9 cellular contexts compared by ENCODE assay signal in the genomic region with DNA sequence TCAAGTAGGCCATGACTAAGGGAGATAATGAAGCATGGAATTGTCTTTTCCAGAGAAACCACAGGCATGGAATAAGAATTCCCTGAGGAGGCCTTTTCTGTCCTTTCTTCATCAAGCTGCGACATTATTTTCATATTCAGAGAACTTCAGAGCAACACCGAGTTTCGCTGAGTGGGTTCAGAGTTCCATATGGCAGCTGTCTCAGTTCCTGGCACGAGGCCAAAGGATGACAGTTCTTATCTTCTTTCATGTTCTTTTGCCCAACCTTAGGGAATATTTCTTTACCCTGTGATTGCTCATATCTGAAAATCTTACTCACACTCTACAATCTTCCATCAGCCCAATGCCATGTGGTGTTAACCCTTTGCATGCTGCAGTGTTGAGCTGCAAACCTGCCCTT.
A peak's percentile ranks its signal among the peaks of the same experiment; 100 is the strongest.
DNase-seq lines count a peak whose midpoint lies in the region; ATAC-seq and TF ChIP-seq lines count a peak whose summit lies in the region.
"Had no signal": no experiment of that assay in that cellular context is flagged by ENCODE, and none has a peak within 500 bp of the region (broad histone marks: within the 10 kb centered on the region; RNA-seq: fewer than 3 reads in every experiment).

No MANE protein-coding gene starts in this region.

- H3K9me3 ChIP-seq in breast epithelium (peaks cover 0 to 2% of the 10 kb centered on the region in 2 donors), RWPE2 (ENCODE audit: severe bottlenecking) (no peaks in the 10 kb centered on the region), cardiac muscle cell (ENCODE audit: low read depth) (no peaks in the 10 kb centered on the region), transverse colon (no peaks in the 10 kb centered on the region)

- H3K36me3 ChIP-seq in breast epithelium = no peaks in the 10 kb centered on the region
- no peaks in the 10 kb centered on the region for H3K36me3 ChIP-seq in RWPE2 (ENCODE audit: low read depth)
- no peaks in the 10 kb centered on the region for H3K36me3 ChIP-seq in cardiac muscle cell
- no peaks in the 10 kb centered on the region for H3K36me3 ChIP-seq in transverse colon

- TF ChIP-seq POLR2A in breast epithelium (IDR thresholded peaks at IDR 0.05) (no peak), transverse colon (IDR thresholded peaks at IDR 0.05) (no peak)

- DNase-seq in MCF 10A (ENCODE audit: unreplicated experiment) (peak; percentile 20), breast epithelium (ENCODE audit: low spot score in 2 of 2) (no peak), RWPE2 (ENCODE audit: low spot score) (no peak), cardiac muscle cell (ENCODE audit: low read depth in 1 of 2, low spot score in 1 of 2) (peak; percentile 23 to 69), transverse colon (peak; percentile 26)
- DNase-seq in stimulated activated CD4-positive, alpha-beta T cell treated with anti-CD3 and anti-CD28 coated beads, Interleukin-1b, Interleukin-23, amount 100 ng/mL, for 48 hours = no peak
- DNase-seq: C1 segment of cervical spinal cord had no signal

- intact Hi-C loops in MCF 10A (cut with micrococcal nuclease) = no loop called here
- intact Hi-C loops in breast epithelium (cut with DNase I; ENCODE audit: low total_unique reads) = no loop called here
- intact Hi-C loops in transverse colon (cut with DNase I; ENCODE audit: low total_unique reads) = no loop called here

- POLR2A ChIA-PET in MCF 10A (lab: Yijun Ruan, JAX) = interaction anchor here (0.8 to 1.4 kb wide), 4 partner anchors 16 to 73 kb away, joined by 3 to 4 read pairs (median 3); no protein-coding TSS in a partner anchor

- in situ Hi-C loops in transverse colon (cut with MboI; ENCODE audit: low pct_ligation_motif_present in 1 of 4, low pct_unique_long_range_greater_than_20kb in 1 of 4, low sequenced_read_pairs in 3 of 4) = loop anchor here (10.0 to 25.0 kb wide), 4 partner anchors 105 to 180 kb away; partner anchors contain the start of gene BMP2 (in 1 of the 4)

- H3K27me3 Mint-ChIP-seq in MCF 10A (ENCODE audit: insufficient read depth, unreplicated experiment) = no peaks in the 10 kb centered on the region

- H3K9me3 Mint-ChIP-seq in MCF 10A (ENCODE audit: unreplicated experiment) = no peaks in the 10 kb centered on the region

- no peak for TF ChIP-seq EP300 in transverse colon (IDR thresholded peaks at IDR 0.05; ENCODE audit: low read depth)

- H3K4me3 Mint-ChIP-seq in MCF 10A (ENCODE audit: unreplicated experiment) = no peak overlapping the region

- peaks cover 17% of the 10 kb centered on the region for H3K4me1 Mint-ChIP-seq in MCF 10A (ENCODE audit: insufficient read depth, unreplicated experiment)

- 46 to 50% methylated on average over 1 to 4 of the region's 4 CpGs for WGBS in transverse colon (ENCODE audit: low coverage in 1 of 2), 2 donors

- CTCF ChIA-PET in MCF 10A (lab: Yijun Ruan, JAX) = interaction anchor here (0.6 to 2.6 kb wide), 7 partner anchors 37 to 1227 kb away, joined by 3 to 12 read pairs (median 3); no protein-coding TSS in a partner anchor

- no TSS peak for BruUV-seq in MCF 10A (replicated peaks; lab: Mats Ljungman, UMichigan)

- ATAC-seq in RWPE2 (ENCODE audit: low read depth) (0 out of 3 replicates have a peak, but pooled peaks have one; percentile 28), GM19351 (IDR thresholded peaks at IDR 0.05; ENCODE audit: unreplicated experiment) (no peak), HG03439 (IDR thresholded peaks at IDR 0.05; ENCODE audit: unreplicated experiment) (no peak)

- H3K27ac ChIP-seq in breast epithelium (no peak overlapping the region), RWPE2 (ENCODE audit: poor library complexity, severe bottlenecking) (no peak overlapping the region), cardiac muscle cell (no peak overlapping the region), transverse colon (no peak overlapping the region)

- H3K4me1 ChIP-seq in breast epithelium (no peaks in the 10 kb centered on the region), RWPE2 (ENCODE audit: insufficient read depth, poor library complexity, severe bottlenecking) (no peaks in the 10 kb centered on the region), cardiac muscle cell (ENCODE audit: low read depth) (peaks cover 16% of the 10 kb centered on the region), transverse colon (peaks cover 0 to 19% (median 5%) of the 10 kb centered on the region in 4 donors)

- TF ChIP-seq CTCF in MCF 10A (IDR thresholded peaks at IDR 0.05; ENCODE audit: unreplicated experiment) (no peak), breast epithelium (IDR thresholded peaks at IDR 0.05) (no peak), RWPE2 (IDR thresholded peaks at IDR 0.05; ENCODE audit: poor library complexity, severe bottlenecking) (no peak), cardiac muscle cell (IDR thresholded peaks at IDR 0.05; ENCODE audit: low read depth, low read length) (no peak), transverse colon (IDR thresholded peaks at IDR 0.05) (no peak)

- no peak overlapping the region for H3K27ac Mint-ChIP-seq in MCF 10A (ENCODE audit: low read depth, unreplicated experiment)

- H3K27me3 ChIP-seq in breast epithelium = no peaks in the 10 kb centered on the region
- H3K27me3 ChIP-seq in RWPE2 (ENCODE audit: insufficient read depth, poor library complexity, severe bottlenecking) = no peaks in the 10 kb centered on the region
- no peaks in the 10 kb centered on the region for H3K27me3 ChIP-seq in cardiac muscle cell
- no peaks in the 10 kb centered on the region for H3K27me3 ChIP-seq in transverse colon

- no peak overlapping the region for H3K4me3 ChIP-seq in breast epithelium
- no peak overlapping the region for H3K4me3 ChIP-seq in RWPE2 (ENCODE audit: severe bottlenecking)
- no peak overlapping the region for H3K4me3 ChIP-seq in cardiac muscle cell
- no peak overlapping the region for H3K4me3 ChIP-seq in transverse colon

- H3K36me3 Mint-ChIP-seq in MCF 10A (ENCODE audit: insufficient read depth, unreplicated experiment) = no peaks in the 10 kb centered on the region

Comparison
In these comparisons a context has a peak if more than half of its experiments do, and no peak if none do; other contexts are left out.
1. DNase-seq: peak in MCF 10A (single experiment), cardiac muscle cell (2 of 2) and transverse colon (single experiment); none in breast epithelium (0 of 2), RWPE2 (single experiment) and stimulated activated CD4-positive, alpha-beta T cell treated with anti-CD3 and anti-CD28 coated beads, Interleukin-1b, Interleukin-23, amount 100 ng/mL, for 48 hours (single experiment).